Comparison of ENCODE assay signal across 1 cellular context in the genomic region with DNA sequence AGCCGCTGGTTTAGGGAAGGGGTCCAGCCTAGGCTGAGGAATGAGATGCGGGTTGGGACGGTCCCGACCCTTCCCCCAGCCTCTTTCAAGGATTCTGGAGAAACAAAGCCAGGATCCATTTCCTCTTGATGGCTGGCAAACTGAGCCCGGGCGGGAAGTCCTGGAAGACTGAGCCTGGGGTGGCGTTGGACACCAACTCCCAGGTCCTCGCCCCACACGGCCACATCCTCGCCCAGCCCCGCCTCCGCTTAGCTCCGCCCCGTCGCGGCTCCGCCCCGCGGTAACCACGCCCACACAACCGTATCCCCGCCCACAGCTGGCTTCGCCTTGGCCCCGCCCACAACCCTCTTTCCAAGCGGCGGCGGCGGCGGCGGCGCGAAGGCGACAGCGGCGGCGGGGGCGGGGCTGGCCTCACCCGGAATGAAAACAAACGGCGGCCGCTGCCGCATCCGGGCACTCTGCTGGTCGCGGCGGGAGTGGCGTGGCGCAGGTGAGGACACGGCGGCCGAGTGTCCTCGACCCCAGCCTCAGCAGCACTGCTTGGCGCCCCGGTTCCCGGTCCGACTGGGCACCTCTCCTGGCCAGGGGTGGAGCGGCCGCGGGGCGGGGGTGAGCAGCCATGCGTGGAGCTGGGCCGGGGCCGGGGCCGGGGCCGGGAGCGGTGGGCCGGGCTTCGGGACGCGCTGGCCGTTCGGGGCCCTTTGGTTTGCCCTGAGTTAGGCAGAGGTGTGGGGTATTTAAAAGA.
TF ChIP-seq lines count a peak whose summit lies in the region.

A gene with protein sequence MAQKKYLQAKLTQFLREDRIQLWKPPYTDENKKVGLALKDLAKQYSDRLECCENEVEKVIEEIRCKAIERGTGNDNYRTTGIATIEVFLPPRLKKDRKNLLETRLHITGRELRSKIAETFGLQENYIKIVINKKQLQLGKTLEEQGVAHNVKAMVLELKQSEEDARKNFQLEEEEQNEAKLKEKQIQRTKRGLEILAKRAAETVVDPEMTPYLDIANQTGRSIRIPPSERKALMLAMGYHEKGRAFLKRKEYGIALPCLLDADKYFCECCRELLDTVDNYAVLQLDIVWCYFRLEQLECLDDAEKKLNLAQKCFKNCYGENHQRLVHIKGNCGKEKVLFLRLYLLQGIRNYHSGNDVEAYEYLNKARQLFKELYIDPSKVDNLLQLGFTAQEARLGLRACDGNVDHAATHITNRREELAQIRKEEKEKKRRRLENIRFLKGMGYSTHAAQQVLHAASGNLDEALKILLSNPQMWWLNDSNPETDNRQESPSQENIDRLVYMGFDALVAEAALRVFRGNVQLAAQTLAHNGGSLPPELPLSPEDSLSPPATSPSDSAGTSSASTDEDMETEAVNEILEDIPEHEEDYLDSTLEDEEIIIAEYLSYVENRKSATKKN (plus strand): TSS at position 456 of the 745 bp plus-strand sequence. CDS start 3,538 bp downstream, outside the sequence.

TF ChIP-seq in HepG2, 621 proteins besides CTCF, POLR2A, EP300 and RAD21 (continued from another document and continues in another):
- no peak for TF ChIP-seq CSRNP2 (CRISPR knock-in tag; conservative IDR thresholded peaks at IDR 0.05; ENCODE audit: low read depth)
- no peak for TF ChIP-seq RELA (CRISPR knock-in tag; IDR thresholded peaks at IDR 0.05)
- no peak for TF ChIP-seq ELF4 (CRISPR knock-in tag; IDR thresholded peaks at IDR 0.05; ENCODE audit: borderline replicate concordance)
- no peak for TF ChIP-seq HBP1 (CRISPR knock-in tag; IDR thresholded peaks at IDR 0.05; ENCODE audit: low read depth)
- no peak for TF ChIP-seq TCF7L2 (IDR thresholded peaks at IDR 0.05; ENCODE audit: low read depth, low read length)
- TF ChIP-seq TCF7 (IDR thresholded peaks at IDR 0.05; ENCODE audit: low read depth) = no peak
- TF ChIP-seq ZBTB21 (CRISPR knock-in tag; IDR thresholded peaks at IDR 0.05) = no peak
- no peak for TF ChIP-seq ZNF792 (CRISPR knock-in tag; IDR thresholded peaks at IDR 0.05)
- TF ChIP-seq SATB2 (CRISPR knock-in tag; IDR thresholded peaks at IDR 0.05) = no peak
- no peak; the same call in 1 of the 2 replicates for TF ChIP-seq ZNF264 (CRISPR knock-in tag; IDR thresholded peaks at IDR 0.05)
- TF ChIP-seq ZZZ3 (CRISPR knock-in tag; IDR thresholded peaks at IDR 0.05; ENCODE audit: borderline replicate concordance) = no peak
- TF ChIP-seq PREB (CRISPR knock-in tag; IDR thresholded peaks at IDR 0.05) = 0 out of 2 replicates have a peak, but pooled peaks have one; percentile 28
- peak; percentile 29; the same call in 1 of the 2 replicates for TF ChIP-seq SOX5 (CRISPR knock-in tag; IDR thresholded peaks at IDR 0.05; ENCODE audit: borderline replicate concordance)
- peak; percentile 91 for TF ChIP-seq ZNF574 (CRISPR knock-in tag; IDR thresholded peaks at IDR 0.05)
- no peak; the same call in 1 of the 2 replicates for TF ChIP-seq ZNF234 (CRISPR knock-in tag; conservative IDR thresholded peaks at IDR 0.05)
- no peak for TF ChIP-seq ZNF263 (CRISPR knock-in tag; IDR thresholded peaks at IDR 0.05)
- no peak for TF ChIP-seq ZNF773 (CRISPR knock-in tag; IDR thresholded peaks at IDR 0.05; ENCODE audit: borderline replicate concordance)
- TF ChIP-seq CCAR2 (optimal IDR thresholded peaks at IDR 0.05; ENCODE audit: low read depth, low read length) = no peak
- 0 out of 2 replicates have a peak, but pooled peaks have one; percentile 49 for TF ChIP-seq ZNF430 (CRISPR knock-in tag; IDR thresholded peaks at IDR 0.05)
- TF ChIP-seq, protein P1, sequence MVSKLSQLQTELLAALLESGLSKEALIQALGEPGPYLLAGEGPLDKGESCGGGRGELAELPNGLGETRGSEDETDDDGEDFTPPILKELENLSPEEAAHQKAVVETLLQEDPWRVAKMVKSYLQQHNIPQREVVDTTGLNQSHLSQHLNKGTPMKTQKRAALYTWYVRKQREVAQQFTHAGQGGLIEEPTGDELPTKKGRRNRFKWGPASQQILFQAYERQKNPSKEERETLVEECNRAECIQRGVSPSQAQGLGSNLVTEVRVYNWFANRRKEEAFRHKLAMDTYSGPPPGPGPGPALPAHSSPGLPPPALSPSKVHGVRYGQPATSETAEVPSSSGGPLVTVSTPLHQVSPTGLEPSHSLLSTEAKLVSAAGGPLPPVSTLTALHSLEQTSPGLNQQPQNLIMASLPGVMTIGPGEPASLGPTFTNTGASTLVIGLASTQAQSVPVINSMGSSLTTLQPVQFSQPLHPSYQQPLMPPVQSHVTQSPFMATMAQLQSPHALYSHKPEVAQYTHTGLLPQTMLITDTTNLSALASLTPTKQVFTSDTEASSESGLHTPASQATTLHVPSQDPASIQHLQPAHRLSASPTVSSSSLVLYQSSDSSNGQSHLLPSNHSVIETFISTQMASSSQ (IDR thresholded peaks at IDR 0.05; ENCODE audit: low read depth) = no peak
- TF ChIP-seq, protein P1 (CRISPR knock-in tag; IDR thresholded peaks at IDR 0.05; ENCODE audit: borderline replicate concordance) = peak; percentile 58; the same call in 1 of the 2 replicates
- no peak for TF ChIP-seq ZNF580 (CRISPR knock-in tag; IDR thresholded peaks at IDR 0.05; ENCODE audit: borderline replicate concordance, low read depth)
- TF ChIP-seq ATF7-NPFF (CRISPR knock-in tag; IDR thresholded peaks at IDR 0.05; ENCODE audit: low read depth) = no peak
- peak; percentile 73 for TF ChIP-seq TBX2 (CRISPR knock-in tag; IDR thresholded peaks at IDR 0.05; ENCODE audit: borderline replicate concordance)
- no peak for TF ChIP-seq ATF5 (CRISPR knock-in tag; IDR thresholded peaks at IDR 0.05; ENCODE audit: low read depth)
- peak; percentile 69; the same call in 1 of the 2 replicates for TF ChIP-seq FOXC1 (CRISPR knock-in tag; IDR thresholded peaks at IDR 0.05; ENCODE audit: borderline replicate concordance)
- peak; percentile 91 for TF ChIP-seq ZNF556 (CRISPR knock-in tag; IDR thresholded peaks at IDR 0.05; ENCODE audit: borderline replicate concordance)
- no peak for TF ChIP-seq ZSCAN22 (CRISPR knock-in tag; IDR thresholded peaks at IDR 0.05)
- TF ChIP-seq FOSL1 (CRISPR knock-in tag; IDR thresholded peaks at IDR 0.05; ENCODE audit: borderline replicate concordance) = no peak
- TF ChIP-seq THAP11 (CRISPR knock-in tag; IDR thresholded peaks at IDR 0.05) = peak; percentile 89
- TF ChIP-seq NCOA5 (CRISPR knock-in tag; IDR thresholded peaks at IDR 0.05) = no peak
- TF ChIP-seq NR2C2 (CRISPR knock-in tag; IDR thresholded peaks at IDR 0.05; ENCODE audit: borderline replicate concordance) = peak; percentile 99
- TF ChIP-seq SRY (CRISPR knock-in tag; IDR thresholded peaks at IDR 0.05) = no peak
- TF ChIP-seq SMAD9 (CRISPR knock-in tag; IDR thresholded peaks at IDR 0.05) = no peak
- TF ChIP-seq ZBTB7A (CRISPR knock-in tag; IDR thresholded peaks at IDR 0.05) = no peak
- TF ChIP-seq, protein P2, sequence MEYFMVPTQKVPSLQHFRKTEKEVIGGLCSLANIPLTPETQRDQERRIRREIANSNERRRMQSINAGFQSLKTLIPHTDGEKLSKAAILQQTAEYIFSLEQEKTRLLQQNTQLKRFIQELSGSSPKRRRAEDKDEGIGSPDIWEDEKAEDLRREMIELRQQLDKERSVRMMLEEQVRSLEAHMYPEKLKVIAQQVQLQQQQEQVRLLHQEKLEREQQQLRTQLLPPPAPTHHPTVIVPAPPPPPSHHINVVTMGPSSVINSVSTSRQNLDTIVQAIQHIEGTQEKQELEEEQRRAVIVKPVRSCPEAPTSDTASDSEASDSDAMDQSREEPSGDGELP (IDR thresholded peaks at IDR 0.05; ENCODE audit: borderline replicate concordance, low read depth) = peak; percentile 54; the same call in 1 of the 2 replicates
- TF ChIP-seq ZNF232 (CRISPR knock-in tag; IDR thresholded peaks at IDR 0.05; ENCODE audit: borderline replicate concordance) = no peak
- TF ChIP-seq HOXD1 (CRISPR knock-in tag; IDR thresholded peaks at IDR 0.05) = no peak
- no peak for TF ChIP-seq NR2F1 (CRISPR knock-in tag; IDR thresholded peaks at IDR 0.05)
- TF ChIP-seq PHB2 (IDR thresholded peaks at IDR 0.05; ENCODE audit: partially characterized antibody) = no peak
- TF ChIP-seq KDM4B (CRISPR knock-in tag; IDR thresholded peaks at IDR 0.05) = no peak
- TF ChIP-seq YY1 (IDR thresholded peaks at IDR 0.05; ENCODE audit: insufficient read depth, insufficient replicate concordance, low read depth, low read length) = no peak
- no peak for TF ChIP-seq ZNF207 (IDR thresholded peaks at IDR 0.05; ENCODE audit: borderline replicate concordance)
- TF ChIP-seq JDP2 (CRISPR knock-in tag; IDR thresholded peaks at IDR 0.05; ENCODE audit: borderline replicate concordance) = no peak
- no peak for TF ChIP-seq ARNT (IDR thresholded peaks at IDR 0.05)
- TF ChIP-seq, protein P3, sequence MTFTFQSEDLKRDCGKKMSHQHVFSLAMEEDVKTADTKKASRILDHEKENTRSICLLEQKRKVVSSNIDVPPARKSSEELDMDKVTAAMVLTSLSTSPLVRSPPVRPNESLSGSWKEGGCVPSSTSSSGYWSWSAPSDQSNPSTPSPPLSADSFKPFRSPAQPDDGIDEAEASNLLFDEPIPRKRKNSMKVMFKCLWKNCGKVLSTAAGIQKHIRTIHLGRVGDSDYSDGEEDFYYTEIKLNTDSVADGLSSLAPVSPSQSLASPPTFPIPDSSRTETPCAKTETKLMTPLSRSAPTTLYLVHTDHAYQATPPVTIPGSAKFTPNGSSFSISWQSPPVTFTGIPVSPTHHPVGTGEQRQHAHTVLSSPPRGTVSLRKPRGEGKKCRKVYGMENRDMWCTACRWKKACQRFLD (CRISPR knock-in tag; IDR thresholded peaks at IDR 0.05; ENCODE audit: borderline replicate concordance) = peak; percentile 86
- TF ChIP-seq HOXA9 (CRISPR knock-in tag; IDR thresholded peaks at IDR 0.05; ENCODE audit: borderline replicate concordance) = no peak
- TF ChIP-seq ZNF496 (CRISPR knock-in tag; IDR thresholded peaks at IDR 0.05; ENCODE audit: insufficient replicate concordance) = no peak
